Comparison of ENCODE assay signal across 10 cellular contexts in the genomic region with DNA sequence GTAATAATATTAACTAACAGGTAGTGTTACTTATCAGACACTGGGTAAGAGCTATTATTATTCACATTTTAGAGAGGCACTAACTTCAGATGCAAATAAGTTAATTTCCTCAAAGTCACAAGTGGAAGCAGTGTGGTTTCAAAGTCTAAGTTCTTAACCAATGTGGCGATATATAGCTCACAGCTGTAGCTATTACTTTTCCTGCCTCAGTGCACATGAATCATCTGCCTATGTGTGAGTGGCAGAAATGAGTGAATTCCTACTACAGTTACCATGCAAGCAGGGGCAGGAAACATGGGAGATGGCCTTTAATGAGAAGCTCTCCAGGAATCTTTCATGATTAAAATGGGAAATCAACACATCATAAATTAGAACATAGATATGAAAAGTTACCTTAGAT.
"Had no signal": no experiment of that assay in that cellular context is flagged by ENCODE, and none has a peak within 500 bp of the region (broad histone marks: within the 10 kb centered on the region; RNA-seq: fewer than 3 reads in every experiment).

No MANE protein-coding gene starts in this region.

- H3K4me1 ChIP-seq: adrenal gland, body of pancreas, suprapubic skin, upper lobe of right lung had no signal

- H3K36me3 ChIP-seq: adrenal gland, suprapubic skin, upper lobe of right lung had no signal

- H3K27me3 ChIP-seq: adrenal gland, body of pancreas, suprapubic skin, upper lobe of right lung had no signal

- H3K4me3 ChIP-seq: adrenal gland, body of pancreas, suprapubic skin, upper lobe of right lung had no signal

- H3K27ac ChIP-seq: adrenal gland, body of pancreas, suprapubic skin, upper lobe of right lung had no signal

- DNase-seq: activated CD4-positive, alpha-beta T cell treated with anti-CD3 and anti-CD28 coated beads, Interleukin-2, amount 10 ng/mL, durations not matched to agents 24 days and 14 days; activated CD8-positive, alpha-beta memory T cell treated with anti-CD3 and anti-CD28 coated beads for 24 hours; activated naive CD4-positive, alpha-beta T cell treated with anti-CD3 and anti-CD28 coated beads, Interleukin-2, amount 50 U/mL, for 16 hours; adrenal gland; body of pancreas; stimulated activated CD4-positive, alpha-beta T cell treated with anti-CD3 and anti-CD28 coated beads, Interleukin-4, amount 100 ng/mL, for 1 hour; stimulated activated CD8-positive, alpha-beta memory T cell treated with anti-CD3 and anti-CD28 coated beads, Interleukin-4, amount 100 ng/mL, for 48 hours; stimulated activated naive CD8-positive, alpha-beta T cell treated with anti-CD3 and anti-CD28 coated beads, Interleukin-15, Interleukin-2, amounts not matched to agents 100 U/mL and 50 U/mL, for 24 hours; upper lobe of right lung had no signal

- ATAC-seq: body of pancreas; stimulated activated naive CD8-positive, alpha-beta T cell treated with anti-CD3 and anti-CD28 coated beads, Interleukin-15, Interleukin-2, amounts not matched to agents 100 U/mL and 50 U/mL, for 24 hours; upper lobe of right lung had no signal

- H3K9me3 ChIP-seq: adrenal gland, body of pancreas had no signal
